Comparison of ENCODE assay signal across 17 cellular contexts in the genomic region with DNA sequence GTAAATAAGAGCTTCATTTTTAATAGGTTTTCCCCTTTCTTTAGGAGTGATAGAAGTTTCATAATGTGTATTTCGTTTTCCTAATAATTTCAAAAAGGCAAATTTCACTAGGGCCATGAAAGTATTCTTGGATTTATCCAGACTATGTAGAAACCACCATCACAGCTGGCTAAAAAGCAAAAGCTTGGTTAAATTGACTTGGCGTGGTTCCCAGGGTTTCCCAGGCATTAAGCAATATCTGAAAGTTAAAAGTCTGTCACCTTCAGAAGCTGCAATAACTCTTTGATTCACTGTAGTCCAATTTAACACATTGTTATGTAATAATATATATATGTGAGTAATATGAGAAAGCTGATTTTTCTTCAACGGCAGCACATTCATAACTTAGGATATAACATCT.
DNase-seq lines count a peak whose midpoint lies in the region; TF ChIP-seq lines count a peak whose summit lies in the region.
"Had no signal": no experiment of that assay in that cellular context is flagged by ENCODE, and none has a peak within 500 bp of the region (broad histone marks: within the 10 kb centered on the region; RNA-seq: fewer than 3 reads in every experiment).

No MANE protein-coding gene starts in this region.

- H3K4me3 ChIP-seq in SK-N-MC (no peak overlapping the region), fibroblast of pulmonary artery (replicated peaks; ENCODE audit: low read depth, low read length) (no peak overlapping the region), skeletal muscle cell (ENCODE audit: low read depth, low read length) (no peak overlapping the region)

- no peaks in the 10 kb centered on the region for H3K9me3 ChIP-seq in SK-N-MC (ENCODE audit: low read depth, low read length)
- H3K9me3 ChIP-seq: neutrophil had no signal

- no peak overlapping the region for H3K9ac ChIP-seq in SK-N-MC (ENCODE audit: insufficient read length)

- H3K36me3 ChIP-seq in SK-N-MC (ENCODE audit: insufficient read depth, low read length): no peaks in the 10 kb centered on the region
- H3K36me3 ChIP-seq: neutrophil had no signal

- no peak for TF ChIP-seq CTCF in fibroblast of pulmonary artery (IDR thresholded peaks at IDR 0.05; ENCODE audit: low read length, missing control alignments)

- H3K27ac ChIP-seq in SK-N-MC: 0 out of 2 replicates have a peak overlapping the region, but pooled peaks have one; percentile 21
- H3K27ac ChIP-seq: neutrophil had no signal

- peak; percentile 17 to 47 for DNase-seq in NOMO-1 (lab: John Stamatoyannopoulos, UW; ENCODE audit: unreplicated experiment in 2 of 2)
- no peak for DNase-seq in NOMO-1 treated with dmso at 0.1 percent for 144 hours (lab: John Stamatoyannopoulos, UW; ENCODE audit: unreplicated experiment)
- DNase-seq in SK-N-MC (ENCODE audit: low read depth, low spot score): peak; percentile 78
- peak; percentile 59 for DNase-seq in fibroblast of pulmonary artery (ENCODE audit: low read depth)
- peak; percentile 62 for DNase-seq in skeletal muscle cell (ENCODE audit: low read depth)
- DNase-seq in SW480 (ENCODE audit: low spot score): no peak
- DNase-seq in NCI-H345 (lab: John Stamatoyannopoulos, UW): no peak
- DNase-seq in NCI-H510A treated with DMSO at 0.1 percent for 48 hours (lab: John Stamatoyannopoulos, UW): no peak
- DNase-seq: activated CD4-positive, CD25-positive, alpha-beta regulatory T cell; activated T-cell treated with anti-CD3 and anti-CD28 coated beads, Interleukin-2, amount 50 U/mL, for 24 hours; anterior cingulate cortex; DMS79 treated with DMSO at 0.1 percent for 48 hours; GOT3; NCI-H1092; NCI-H524; SHP77 treated with DMSO at 0.1 percent for 48 hours had no signal

Comparison
In these comparisons a context has a peak if more than half of its experiments do, and no peak if none do; other contexts are left out.
1. DNase-seq: peak in NOMO-1 (2 of 2), SK-N-MC (single experiment), fibroblast of pulmonary artery (single experiment) and skeletal muscle cell (single experiment); none in NOMO-1 treated with dmso at 0.1 percent for 144 hours (single experiment), SW480 (single experiment), NCI-H345 (single experiment) and NCI-H510A treated with DMSO at 0.1 percent for 48 hours (single experiment).